ENCODE assay signal across 23 cellular contexts in the genomic region with DNA sequence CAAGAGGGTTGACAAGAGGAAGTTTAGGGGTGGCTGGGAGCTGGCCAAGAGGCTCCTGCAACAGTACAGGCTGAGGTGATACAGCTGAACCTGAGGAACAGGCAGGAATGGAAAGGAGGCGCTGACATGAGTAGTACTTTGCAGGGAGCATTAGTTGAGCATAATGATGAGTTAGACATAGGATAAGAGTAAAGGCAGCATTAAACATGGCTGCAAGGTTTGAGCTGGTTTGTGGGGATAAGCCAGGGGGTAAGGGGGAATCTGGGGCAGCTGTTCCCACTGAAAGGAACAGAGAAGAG. TPM values are rescaled to one million over a fixed set of nuclear protein-coding genes. Genes with fewer than 3 reads are reported as not detected.
"Had no signal": no experiment of that assay in that cellular context is flagged by ENCODE, and none has a peak within 500 bp of the region (broad histone marks: within the 10 kb centered on the region; RNA-seq: fewer than 3 reads in every experiment).

No MANE protein-coding gene starts in this region.

- H3K4me3 Mint-ChIP-seq: activated B cell treated with CpG ODN at 0.5 μM for 24 hours; activated CD4-positive, alpha-beta T cell treated with anti-CD3 and anti-CD28 coated beads, Interleukin-2, amount 10 ng/mL, durations not matched to agents 24 days and 14 days; activated naive CD4-positive, alpha-beta T cell treated with anti-CD3 and anti-CD28 coated beads for 36 hours; activated naive CD8-positive, alpha-beta T cell treated with anti-CD3 and anti-CD28 coated beads for 36 hours; activated T-helper 17 cell treated with anti-CD3 and anti-CD28 coated beads, Interleukin-2, amount 50 U/mL, for 72 hours; T-helper 17 cell had no signal

- H3K27ac Mint-ChIP-seq: activated B cell treated with CpG ODN at 0.5 μM for 24 hours; activated CD4-positive, alpha-beta T cell treated with anti-CD3 and anti-CD28 coated beads, Interleukin-2, amount 10 ng/mL, durations not matched to agents 24 days and 14 days; activated naive CD4-positive, alpha-beta T cell treated with anti-CD3 and anti-CD28 coated beads for 36 hours; activated naive CD8-positive, alpha-beta T cell treated with anti-CD3 and anti-CD28 coated beads for 36 hours; activated T-helper 17 cell treated with anti-CD3 and anti-CD28 coated beads, Interleukin-2, amount 50 U/mL, for 72 hours; T-helper 17 cell had no signal

- H3K36me3 Mint-ChIP-seq: activated naive CD8-positive, alpha-beta T cell treated with anti-CD3 and anti-CD28 coated beads for 36 hours had no signal

- H3K4me1 Mint-ChIP-seq: activated B cell treated with CpG ODN at 0.5 μM for 24 hours; activated naive CD8-positive, alpha-beta T cell treated with anti-CD3 and anti-CD28 coated beads for 36 hours; activated T-helper 17 cell treated with anti-CD3 and anti-CD28 coated beads, Interleukin-2, amount 50 U/mL, for 72 hours had no signal

- H3K9me3 ChIP-seq: breast epithelium had no signal

- H3K4me3 ChIP-seq: breast epithelium had no signal

- H3K27me3 ChIP-seq: breast epithelium had no signal

- H3K36me3 ChIP-seq: breast epithelium had no signal

- H3K27ac ChIP-seq: breast epithelium, KMS-11 had no signal

- DNase-seq: activated B cell treated with CpG ODN at 0.5 μM for 24 hours; activated CD4-positive, alpha-beta T cell treated with anti-CD3 and anti-CD28 coated beads for 1 hour; activated CD4-positive, alpha-beta T cell treated with anti-CD3 and anti-CD28 coated beads, Interleukin-2, amount 10 ng/mL, durations not matched to agents 24 days and 14 days; activated CD4-positive, alpha-beta T cell treated with anti-CD3 and anti-CD28 coated beads, Interleukin-2, amount 50 U/mL, for 48 hours; activated gamma-delta T cell; activated naive CD4-positive, alpha-beta T cell treated with anti-CD3 and anti-CD28 coated beads for 36 hours; activated naive CD8-positive, alpha-beta T cell treated with anti-CD3 and anti-CD28 coated beads for 36 hours; activated T-cell treated with anti-CD3 and anti-CD28 coated beads, Interleukin-2, amount 50 U/mL, for 48 hours; aorta; caudate nucleus; MM.1S; NCI-H1105; NCI-H1436; NCI-H1694 treated with DMSO at 0.1 percent for 48 hours; NCI-H2081; NCI-H510A treated with DMSO at 0.1 percent for 48 hours; PC-3; SHP77 treated with DMSO at 0.1 percent for 48 hours; T-helper 17 cell; T-helper 9 cell had no signal

- H3K9me3 Mint-ChIP-seq: activated B cell treated with CpG ODN at 0.5 μM for 24 hours; activated CD4-positive, alpha-beta T cell treated with anti-CD3 and anti-CD28 coated beads, Interleukin-2, amount 10 ng/mL, durations not matched to agents 24 days and 14 days; activated naive CD4-positive, alpha-beta T cell treated with anti-CD3 and anti-CD28 coated beads for 36 hours; activated naive CD8-positive, alpha-beta T cell treated with anti-CD3 and anti-CD28 coated beads for 36 hours; activated T-helper 17 cell treated with anti-CD3 and anti-CD28 coated beads, Interleukin-2, amount 50 U/mL, for 72 hours had no signal

- H3K4me1 ChIP-seq: breast epithelium had no signal

- ATAC-seq: activated T-helper 17 cell treated with anti-CD3 and anti-CD28 coated beads, Interleukin-2, amount 50 U/mL, for 72 hours; PC-3; T-helper 17 cell had no signal

RNA-seq across cellular contexts. Expression of a gene that starts 20.6 kb away (rescaled TPM):
- total RNA-seq: activated CD4-positive, alpha-beta T cell treated with anti-CD3 and anti-CD28 coated beads, Interleukin-2, amount 10 ng/mL, durations not matched to agents 24 days and 14 days; activated naive CD4-positive, alpha-beta T cell treated with anti-CD3 and anti-CD28 coated beads for 36 hours; activated naive CD8-positive, alpha-beta T cell treated with anti-CD3 and anti-CD28 coated beads for 36 hours; activated T-helper 17 cell treated with anti-CD3 and anti-CD28 coated beads, Interleukin-2, amount 50 U/mL, for 72 hours; aorta; breast epithelium; PC-3; T-helper 17 cell had no signal
